Comparison of ENCODE assay signal across 8 cellular contexts in genomic region chr10:31032515-31033132, GRCh38. TPM values are rescaled to one million over a fixed set of nuclear protein-coding genes. Genes with fewer than 3 reads are reported as not detected.
DNase-seq lines count a peak whose midpoint lies in the region; FAIRE-seq and TF ChIP-seq lines count a peak whose summit lies in the region.

No MANE protein-coding gene starts in this region.

- H3K27me3 ChIP-seq in endothelial cell of umbilical vein (ENCODE audit: control insufficient read depth in 2 of 2, insufficient read depth in 2 of 2, low read length in 2 of 2) (no peaks in the 10 kb centered on the region), neural progenitor cell (no peaks in the 10 kb centered on the region)

- H3K9me3 ChIP-seq in OCI-LY7 (ENCODE audit: low read length) (no peaks in the 10 kb centered on the region), endothelial cell of umbilical vein (replicated peaks; ENCODE audit: control insufficient read depth, insufficient read depth, low read length) (no peaks in the 10 kb centered on the region), neural progenitor cell (ENCODE audit: low read depth) (no peaks in the 10 kb centered on the region)

- H3K4me2 ChIP-seq in OCI-LY7 (ENCODE audit: low read length), result peak overlapping the region; percentile 99
- peak overlapping the region; percentile 80 for H3K4me2 ChIP-seq in endothelial cell of umbilical vein (ENCODE audit: insufficient read depth, low read length)
- peak overlapping the region; percentile 83 for H3K4me2 ChIP-seq in neural progenitor cell

- H3K9me1 ChIP-seq in endothelial cell of umbilical vein (replicated peaks; ENCODE audit: control insufficient read depth, extremely low read depth, insufficient read depth, low read length), result no peaks in the 10 kb centered on the region

- H3K9ac ChIP-seq in endothelial cell of umbilical vein (replicated peaks; ENCODE audit: extremely low read depth, insufficient read depth, low read length), result peak overlapping the region; percentile 81
- no peak overlapping the region for H3K9ac ChIP-seq in neural progenitor cell

- H3K4me1 ChIP-seq in OCI-LY7 (ENCODE audit: insufficient read depth, low read length, poor library complexity, severe bottlenecking) (peaks cover 8% of the 10 kb centered on the region), endothelial cell of umbilical vein (ENCODE audit: control insufficient read depth, extremely low read depth, insufficient read depth, low read length) (peaks cover 32% of the 10 kb centered on the region), neural progenitor cell (peaks cover 19% of the 10 kb centered on the region)

- intact Hi-C loops in OCI-LY7 (cut with micrococcal nuclease; ENCODE audit: unreplicated experiment) (loop anchor here (1.0 to 5.0 kb wide), 4 partner anchors 286 to 730 kb away; no protein-coding TSS in a partner anchor), endothelial cell of umbilical vein (cut with micrococcal nuclease) (loop anchor here (1.0 to 10.0 kb wide), 9 partner anchors 19 to 772 kb away; no protein-coding TSS in a partner anchor)

- peak overlapping the region; percentile 99 for H2AFZ ChIP-seq in OCI-LY7 (ENCODE audit: low read length)
- H2AFZ ChIP-seq in endothelial cell of umbilical vein (ENCODE audit: low read depth, low read length), result peak overlapping the region; percentile 82
- H2AFZ ChIP-seq in neural progenitor cell (replicated peaks), result peak overlapping the region; percentile 69

- no peak for FAIRE-seq in endothelial cell of umbilical vein (lab: Jason Lieb, UNC)

- H3K9me2 ChIP-seq in OCI-LY7 (ENCODE audit: insufficient read depth, low read length), result no peaks in the 10 kb centered on the region

- peaks cover 14% of the 10 kb centered on the region for H3K4me1 Mint-ChIP-seq in neural progenitor cell

- no peaks in the 10 kb centered on the region for H3K36me3 Mint-ChIP-seq in neural progenitor cell

- peaks cover 31% of the 10 kb centered on the region for H3F3A ChIP-seq in neural progenitor cell (ENCODE audit: low read depth)

- peak overlapping the region; percentile 74 for H3K4me3 ChIP-seq in OCI-LY7 (ENCODE audit: low read depth, low read length, poor library complexity, severe bottlenecking)
- H3K4me3 ChIP-seq in endothelial cell of umbilical vein (replicated peaks in 1 of 3; ENCODE audit: insufficient read depth in 1 of 3, low read depth in 1 of 3, low read length in 3 of 3), result peak overlapping the region in 2 of 3 experiments; percentile 33 to 66
- H3K4me3 ChIP-seq in neural progenitor cell, result peak overlapping the region; percentile 67

- CTCF ChIA-PET in OCI-LY7 (lab: Charles Lee; ENCODE audit: unreplicated experiment) (no interaction called here), endothelial cell of umbilical vein (lab: Charles Lee) (interaction anchor here (1.0 to 2.6 kb wide), 17 partner anchors 15 to 738 kb away, joined by 3 to 32 read pairs (median 4); partner anchors contain the start of gene ZEB1)

- peaks cover 3% of the 10 kb centered on the region for H3K27me3 Mint-ChIP-seq in neural progenitor cell (ENCODE audit: insufficient read depth, low read depth)

- DNase-seq in OCI-LY7 (ENCODE audit: low spot score) (no peak), endothelial cell of umbilical vein (ENCODE audit: low read depth, low spot score) (no peak), neural progenitor cell (ENCODE audit: low spot score) (no peak), mesenteric fat pad (ENCODE audit: low spot score) (no peak), NCI-H226 (no peak), NCI-H510A treated with DMSO at 0.1 percent for 48 hours (lab: John Stamatoyannopoulos, UW) (no peak), AML-193 (lab: John Stamatoyannopoulos, UW) (no peak)

- H3K4me3 Mint-ChIP-seq in neural progenitor cell, result peak overlapping the region; percentile 88

- H3K27ac Mint-ChIP-seq in neural progenitor cell, result no peak overlapping the region

- peak overlapping the region; percentile 77 for H3K27ac ChIP-seq in C4-2B
- H3K27ac ChIP-seq in OCI-LY7 (ENCODE audit: low read depth, low read length, poor library complexity, severe bottlenecking), result no peak overlapping the region
- peak overlapping the region; percentile 92 for H3K27ac ChIP-seq in endothelial cell of umbilical vein (ENCODE audit: insufficient read depth, low read depth, low read length)
- H3K27ac ChIP-seq in neural progenitor cell, result no peak overlapping the region

- no peak for TF ChIP-seq POLR2A in endothelial cell of umbilical vein (IDR thresholded peaks at IDR 0.05; ENCODE audit: low read depth, low read length)

- dilution Hi-C loops in endothelial cell of umbilical vein (cut with MboI; ENCODE audit: extremely low pct_ligation_motif_present, low sequenced_read_pairs), result no loop called here

- TF ChIP-seq CTCF in C4-2B (conservative IDR thresholded peaks at IDR 0.05), result no peak
- TF ChIP-seq CTCF in OCI-LY7 (conservative IDR thresholded peaks at IDR 0.05; ENCODE audit: low read length), result no peak
- no peak for TF ChIP-seq CTCF in endothelial cell of umbilical vein (IDR thresholded peaks at IDR 0.05; ENCODE audit: extremely low read depth in 1 of 2, insufficient read depth in 1 of 2, low read depth in 1 of 2, low read length in 2 of 2)
- no peak for TF ChIP-seq CTCF in neural progenitor cell (IDR thresholded peaks at IDR 0.05)

- BruUV-seq in OCI-LY7 (replicated peaks; lab: Mats Ljungman, UMichigan), result no TSS peak
- BruUV-seq in endothelial cell of umbilical vein (replicated peaks; lab: Mats Ljungman, UMichigan), result TSS peak; percentile 54

- H3K79me2 ChIP-seq in OCI-LY7 (ENCODE audit: insufficient read depth, low read depth, low read length) (no peaks in the 10 kb centered on the region), endothelial cell of umbilical vein (ENCODE audit: control insufficient read depth, insufficient read depth, low read length) (no peaks in the 10 kb centered on the region), neural progenitor cell (ENCODE audit: low read depth) (no peaks in the 10 kb centered on the region)

- H4K20me1 ChIP-seq in OCI-LY7 (ENCODE audit: insufficient read depth, low read length) (no peaks in the 10 kb centered on the region), endothelial cell of umbilical vein (replicated peaks; ENCODE audit: control insufficient read depth, extremely low read depth, insufficient read depth, low read length) (no peaks in the 10 kb centered on the region), neural progenitor cell (ENCODE audit: low read depth) (no peaks in the 10 kb centered on the region)

- POLR2A ChIA-PET in OCI-LY7 (lab: Charles Lee), result interaction anchor here (0.7 to 1.4 kb wide), 4 partner anchors 15 to 1297 kb away, joined by 3 to 9 read pairs (median 4); no protein-coding TSS in a partner anchor
- POLR2A ChIA-PET in endothelial cell of umbilical vein (lab: Charles Lee), result interaction anchor here (0.6 to 1.4 kb wide), 9 partner anchors 19 to 665 kb away, joined by 3 to 10 read pairs (median 4); partner anchors contain the start of gene ZEB1

- no peaks in the 10 kb centered on the region for H3K9me3 Mint-ChIP-seq in neural progenitor cell

- H3K36me3 ChIP-seq in OCI-LY7 (ENCODE audit: insufficient read depth, low read length), result no peaks in the 10 kb centered on the region
- no peaks in the 10 kb centered on the region for H3K36me3 ChIP-seq in endothelial cell of umbilical vein (ENCODE audit: control insufficient read depth in 2 of 2, extremely low read depth in 1 of 2, insufficient read depth in 2 of 2, low read length in 2 of 2)
- H3K36me3 ChIP-seq in neural progenitor cell, result no peaks in the 10 kb centered on the region

TF ChIP-seq in endothelial cell of umbilical vein, 7 proteins besides CTCF, POLR2A, EP300 and RAD21:
- TF ChIP-seq POLR2AphosphoS5 (IDR thresholded peaks at IDR 0.05; ENCODE audit: insufficient read depth, low read depth, low read length), result no peak
- no peak for TF ChIP-seq GATA2 (IDR thresholded peaks at IDR 0.05; ENCODE audit: insufficient read depth, insufficient read length, low read depth, low read length)
- TF ChIP-seq, protein P1, sequence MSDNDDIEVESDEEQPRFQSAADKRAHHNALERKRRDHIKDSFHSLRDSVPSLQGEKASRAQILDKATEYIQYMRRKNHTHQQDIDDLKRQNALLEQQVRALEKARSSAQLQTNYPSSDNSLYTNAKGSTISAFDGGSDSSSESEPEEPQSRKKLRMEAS (IDR thresholded peaks at IDR 0.05; ENCODE audit: insufficient read depth, insufficient read length), result no peak
- TF ChIP-seq JUN (IDR thresholded peaks at IDR 0.05; ENCODE audit: borderline replicate concordance, insufficient read depth, insufficient read length, low read depth), result no peak
- TF ChIP-seq FOS (IDR thresholded peaks at IDR 0.05; ENCODE audit: borderline replicate concordance, insufficient read depth, low read length), result no peak
TF ChIP-seq in endothelial cell of umbilical vein: peak in this region for 0.

RNA-seq across cellular contexts. Expression of gene ZNF438, which starts 1.0 kb away (rescaled TPM):
- total RNA-seq in OCI-LY7 (2014; rRNA removed; shearing (Covaris generic)), result 1.3 and 2.0 TPM in 2 replicates
- 2.1 and 2.5 TPM in 2 replicates for total RNA-seq in OCI-LY7 (2022)
- total RNA-seq in endothelial cell of umbilical vein, result 11.2 and 15.1 TPM in 2 replicates
- polyA plus RNA-seq in endothelial cell of umbilical vein, result 7.2 and 7.5 TPM in 2 replicates
- polyA plus RNA-seq in endothelial cell of umbilical vein (2011; cell fraction: cytosol; rRNA removed), result 8.9 and 9.4 TPM in 2 replicates
- polyA plus RNA-seq in endothelial cell of umbilical vein (2011; cell fraction: nucleus; rRNA removed), result 16.9 and 17.5 TPM in 2 replicates
- 8.6 and 12.8 TPM in 2 replicates for polyA plus RNA-seq in endothelial cell of umbilical vein (2012)
- polyA minus RNA-seq in endothelial cell of umbilical vein, result 15.2 and 17.3 TPM in 2 replicates
- polyA minus RNA-seq in endothelial cell of umbilical vein (2011; cell fraction: cytosol; rRNA and poly(A)+ RNA removed), result 1.1 TPM
- polyA minus RNA-seq in endothelial cell of umbilical vein (2011; cell fraction: nucleus; rRNA and poly(A)+ RNA removed), result 13.2 and 19.9 TPM in 2 replicates
- 1.3 and 4.5 TPM in 2 replicates for total RNA-seq in neural progenitor cell (ENCODE audit: low replicate concordance)
- 9.4 TPM for total RNA-seq in mesenteric fat pad

Comparison
In these comparisons a context has a peak if more than half of its experiments do, and no peak if none do; other contexts are left out.
1. H3K27ac ChIP-seq: peak in C4-2B (single experiment) and endothelial cell of umbilical vein (single experiment); none in OCI-LY7 (single experiment) and neural progenitor cell (single experiment).
2. Peak in every context shown above with its lines, with median percentiles within 50 percentile points of each other: H2AFZ ChIP-seq, H3K4me2 ChIP-seq and H3K4me3 ChIP-seq.